In genomic region chr6:5995705-5996686, GRCh38 we compare ENCODE assay signal across 8 cellular contexts. TPM values are rescaled to one million over a fixed set of nuclear protein-coding genes. Genes with fewer than 3 reads are reported as not detected.
DNase-seq lines count a peak whose midpoint lies in the region; ATAC-seq and TF ChIP-seq lines count a peak whose summit lies in the region.

No MANE protein-coding gene starts in this region.

- peaks cover 70% of the 10 kb centered on the region for H3K4me1 Mint-ChIP-seq in activated CD8-positive, alpha-beta T cell treated with anti-CD3 and anti-CD28 coated beads, Interleukin-2, amount 10 ng/mL, durations not matched to agents 7 days and 5 days (ENCODE audit: low read depth)
- H3K4me1 Mint-ChIP-seq in glutamatergic neuron (ENCODE audit: low read depth, unreplicated experiment) (peaks cover 40% of the 10 kb centered on the region), osteocyte (ENCODE audit: unreplicated experiment) (peaks cover 31% of the 10 kb centered on the region)

- peaks cover 80% of the 10 kb centered on the region for H3K27me3 Mint-ChIP-seq in activated CD8-positive, alpha-beta T cell treated with anti-CD3 and anti-CD28 coated beads, Interleukin-2, amount 10 ng/mL, durations not matched to agents 7 days and 5 days (ENCODE audit: low read depth)
- peaks cover 29% of the 10 kb centered on the region for H3K27me3 Mint-ChIP-seq in glutamatergic neuron (ENCODE audit: unreplicated experiment)
- peaks cover 89% of the 10 kb centered on the region for H3K27me3 Mint-ChIP-seq in osteocyte (ENCODE audit: unreplicated experiment)

- POLR2A ChIA-PET in activated CD8-positive, alpha-beta T cell treated with anti-CD3 and anti-CD28 coated beads, Interleukin-2, amount 10 ng/mL, durations not matched to agents 7 days and 5 days (lab: Charles Lee) = interaction anchor here (0.6 kb wide), 1 partner anchor 12 kb away, joined by 3 read pairs; no protein-coding TSS in a partner anchor

- peak; percentile 26 for DNase-seq in DMS153 treated with DMSO at 0.1 percent for 48 hours (lab: John Stamatoyannopoulos, UW; ENCODE audit: unreplicated experiment)
- DNase-seq in LoVo (ENCODE audit: low spot score) = peak; percentile 85
- peak; percentile 48 for DNase-seq in activated CD8-positive, alpha-beta T cell treated with anti-CD3 and anti-CD28 coated beads, Interleukin-2, amount 10 ng/mL, durations not matched to agents 7 days and 5 days
- peak; percentile 90 for DNase-seq in glutamatergic neuron
- no peak for DNase-seq in osteocyte (ENCODE audit: extremely low spot score, unreplicated experiment)

- H3K36me3 Mint-ChIP-seq in activated CD8-positive, alpha-beta T cell treated with anti-CD3 and anti-CD28 coated beads, Interleukin-2, amount 10 ng/mL, durations not matched to agents 7 days and 5 days (ENCODE audit: low read depth) = peaks cover 27% of the 10 kb centered on the region
- H3K36me3 Mint-ChIP-seq in glutamatergic neuron (ENCODE audit: unreplicated experiment) (peaks cover 20% of the 10 kb centered on the region), osteocyte (ENCODE audit: unreplicated experiment) (no peaks in the 10 kb centered on the region)

- TF ChIP-seq CTCF in glutamatergic neuron (IDR thresholded peaks at IDR 0.05; ENCODE audit: partially characterized antibody, unreplicated experiment) (peak; percentile 27), osteocyte (IDR thresholded peaks at IDR 0.05) (peak; percentile 42)

- peaks cover 7% of the 10 kb centered on the region for H3K9me3 Mint-ChIP-seq in activated CD8-positive, alpha-beta T cell treated with anti-CD3 and anti-CD28 coated beads, Interleukin-2, amount 10 ng/mL, durations not matched to agents 7 days and 5 days (ENCODE audit: insufficient read depth)
- H3K9me3 Mint-ChIP-seq in glutamatergic neuron (ENCODE audit: unreplicated experiment) (peaks cover 34% of the 10 kb centered on the region), osteocyte (ENCODE audit: unreplicated experiment) (no peaks in the 10 kb centered on the region)

- ATAC-seq in activated CD8-positive, alpha-beta T cell treated with anti-CD3 and anti-CD28 coated beads, Interleukin-2, amount 10 ng/mL, durations not matched to agents 7 days and 5 days = peak; percentile 32
- ATAC-seq in HG03378 (IDR thresholded peaks at IDR 0.05; ENCODE audit: unreplicated experiment) = no peak
- no peak for ATAC-seq in HG03432 (IDR thresholded peaks at IDR 0.05; ENCODE audit: unreplicated experiment)
- ATAC-seq in GM19324 (IDR thresholded peaks at IDR 0.05; ENCODE audit: low FRiP score, unreplicated experiment) = no peak

- peak overlapping the region; percentile 87 for H3K4me3 Mint-ChIP-seq in activated CD8-positive, alpha-beta T cell treated with anti-CD3 and anti-CD28 coated beads, Interleukin-2, amount 10 ng/mL, durations not matched to agents 7 days and 5 days
- H3K4me3 Mint-ChIP-seq in glutamatergic neuron (ENCODE audit: unreplicated experiment) (peak overlapping the region; percentile 92), osteocyte (ENCODE audit: unreplicated experiment) (peak overlapping the region; percentile 87)

- CTCF ChIA-PET in activated CD8-positive, alpha-beta T cell treated with anti-CD3 and anti-CD28 coated beads, Interleukin-2, amount 10 ng/mL, durations not matched to agents 7 days and 5 days (lab: Charles Lee) = interaction anchor here (1.1 to 2.3 kb wide), 5 partner anchors 8 to 525 kb away, joined by 3 to 10 read pairs (median 9); partner anchors contain the start of gene NRN1

- peak overlapping the region; percentile 82 for H3K27ac Mint-ChIP-seq in activated CD8-positive, alpha-beta T cell treated with anti-CD3 and anti-CD28 coated beads, Interleukin-2, amount 10 ng/mL, durations not matched to agents 7 days and 5 days
- H3K27ac Mint-ChIP-seq in glutamatergic neuron (ENCODE audit: unreplicated experiment) = peak overlapping the region; percentile 72
- H3K27ac Mint-ChIP-seq in osteocyte (ENCODE audit: unreplicated experiment) = no peak overlapping the region

RNA-seq across cellular contexts. Expression of gene NRN1, which starts 10.7 kb away (rescaled TPM):
- 10 to 100 TPM; 13.3 to 15.3 TPM for total RNA-seq in activated CD8-positive, alpha-beta T cell treated with anti-CD3 and anti-CD28 coated beads, Interleukin-2, amount 10 ng/mL, durations not matched to agents 7 days and 5 days
- total RNA-seq in glutamatergic neuron (ENCODE audit: unreplicated experiment) (48.5 TPM), osteocyte (0.21 TPM in 1 of 2 replicates, not detected in the other)

Comparison
In these comparisons a context has a peak if more than half of its experiments do, and no peak if none do; other contexts are left out.
1. RNA of gene NRN1, which starts 10.7 kb away (total RNA-seq): 48.5 TPM in glutamatergic neuron (single experiment) and 13.3 to 15.3 TPM in activated CD8-positive, alpha-beta T cell treated with anti-CD3 and anti-CD28 coated beads, Interleukin-2, amount 10 ng/mL, durations not matched to agents 7 days and 5 days; 0.21 TPM in osteocyte; every median in the first group is over 10 times any median in the second.
2. Peak in every context shown above with its lines, with median percentiles within 50 percentile points of each other: H3K4me3 Mint-ChIP-seq.